16 cellular contexts compared by ENCODE assay signal in the genomic region with DNA sequence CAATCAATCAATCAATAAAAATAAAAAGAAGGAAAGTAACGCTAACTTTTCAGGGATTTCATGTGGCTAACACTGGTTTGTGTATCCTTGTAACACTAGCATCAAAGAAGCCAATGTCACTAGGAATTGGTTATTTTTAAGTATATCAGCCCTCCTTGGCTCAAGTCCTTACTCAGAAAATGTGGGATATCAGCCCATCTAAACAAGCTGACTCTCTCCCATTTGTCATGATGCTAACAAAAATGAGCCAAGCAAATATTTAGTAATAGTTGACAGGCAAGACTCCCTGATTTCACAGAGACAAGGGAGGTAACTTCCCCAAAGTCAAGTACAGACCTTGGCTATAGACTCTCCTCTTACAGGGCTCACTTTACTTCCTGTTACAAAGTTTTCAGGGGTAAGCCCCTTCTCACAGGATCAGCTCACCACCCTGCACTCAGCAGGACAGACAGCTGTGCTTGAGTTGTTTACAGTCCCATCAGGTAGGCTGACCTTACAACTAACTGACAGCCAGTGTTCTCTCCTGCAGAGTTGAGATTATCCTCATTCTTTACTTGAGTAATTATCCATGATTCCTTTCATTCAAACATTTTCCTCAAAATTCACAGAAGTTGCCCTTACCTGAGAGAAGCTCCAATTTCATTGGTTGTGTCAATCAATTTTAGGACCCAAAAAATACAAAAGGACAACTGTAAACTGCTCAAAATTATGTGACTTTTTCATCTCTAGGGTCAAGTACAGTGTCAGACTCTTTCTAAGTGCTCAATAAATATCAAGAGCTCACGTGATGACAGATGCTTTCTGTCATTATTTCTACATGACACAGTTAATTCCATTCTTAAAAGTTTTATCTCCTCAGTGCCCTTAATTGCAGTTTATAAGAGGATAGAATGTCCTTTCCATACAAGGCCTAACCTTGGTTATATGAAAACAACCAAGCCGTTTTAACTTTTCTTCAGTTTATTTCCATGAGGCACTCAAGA. TPM values are rescaled to one million over a fixed set of nuclear protein-coding genes. Genes with fewer than 3 reads are reported as not detected.
A peak's percentile ranks its signal among the peaks of the same experiment; 100 is the strongest.
DNase-seq lines count a peak whose midpoint lies in the region; ATAC-seq and TF ChIP-seq lines count a peak whose summit lies in the region.
"Had no signal": no experiment of that assay in that cellular context is flagged by ENCODE, and none has a peak within 500 bp of the region (broad histone marks: within the 10 kb centered on the region; RNA-seq: fewer than 3 reads in every experiment).

No MANE protein-coding gene starts in this region.

- H3K4me1 ChIP-seq in Panc1 (ENCODE audit: control insufficient read depth, insufficient read depth, low read length) (peaks cover 10% of the 10 kb centered on the region; the same call in 1 of the 2 replicates), mesendoderm (ENCODE audit: control insufficient read depth, low read depth, low read length) (no peaks in the 10 kb centered on the region)
- H3K4me1 ChIP-seq: Caco-2, Peyer's patch had no signal

- no peaks in the 10 kb centered on the region for H3K4me1 Mint-ChIP-seq in stimulated activated memory B cell treated with anti-CD40 and anti-IgM and Interleukin-4, amounts not matched to agents 10 μg/mL and 1 μg/mL and 100 μg/mL, for 72 hours
- H3K4me1 Mint-ChIP-seq: activated B cell treated with CpG ODN at 0.5 μM for 24 hours had no signal

- in situ Hi-C loops in Panc1 (cut with HindIII; ENCODE audit: low pct_unique_long_range_greater_than_20kb, low sequenced_read_pairs) = no loop called here

- CTCF ChIA-PET in Panc1 (lab: Charles Lee) = interaction anchor here (0.5 kb wide), 1 partner anchor 87 kb away, joined by 4 read pairs; no protein-coding TSS in a partner anchor

- H3K9me3 Mint-ChIP-seq in stimulated activated memory B cell treated with anti-CD40 and anti-IgM and Interleukin-4, amounts not matched to agents 10 μg/mL and 1 μg/mL and 100 μg/mL, for 72 hours = no peaks in the 10 kb centered on the region
- H3K9me3 Mint-ChIP-seq: activated T-helper 2 cell treated with anti-CD3 and anti-CD28 coated beads, Interferon-gamma antibody, Interleukin-2, Interleukin-4, amounts not matched to agents 10 μg/mL and 5 μg/mL and 100 μg/mL, durations not matched to agents 14 hours and 24 hours and 36 hours had no signal

- ATAC-seq in GM18909 (IDR thresholded peaks at IDR 0.05; ENCODE audit: poor library complexity, unreplicated experiment) (peak; percentile 80), HG03342 (IDR thresholded peaks at IDR 0.05; ENCODE audit: unreplicated experiment) (peak; percentile 81), Panc1 (peak; percentile 68)
- no peak for ATAC-seq in stimulated activated memory B cell treated with anti-CD40 and anti-IgM and Interleukin-4, amounts not matched to agents 10 μg/mL and 1 μg/mL and 100 μg/mL, for 72 hours

- no peaks in the 10 kb centered on the region for H3K79me2 ChIP-seq in mesendoderm (ENCODE audit: control insufficient read depth, insufficient read depth, low read length)

- H3K36me3 ChIP-seq in Panc1 (ENCODE audit: control insufficient read depth, insufficient read depth, low read length) (no peaks in the 10 kb centered on the region), mesendoderm (ENCODE audit: control insufficient read depth, insufficient read depth, low read length) (no peaks in the 10 kb centered on the region)
- H3K36me3 ChIP-seq: Peyer's patch had no signal

- no peak overlapping the region for H2BK5ac ChIP-seq in mesendoderm (ENCODE audit: low read length)

- no peak overlapping the region for H3K9ac ChIP-seq in mesendoderm (ENCODE audit: low read length)

- H3K79me1 ChIP-seq in mesendoderm (ENCODE audit: low read length) = no peaks in the 10 kb centered on the region

- no peak for TF ChIP-seq POLR2A in erythroblast (IDR thresholded peaks at IDR 0.05; ENCODE audit: low read length)

- no peak overlapping the region for H2BK120ac ChIP-seq in mesendoderm (ENCODE audit: low read depth, low read length)

- H3K36me3 Mint-ChIP-seq in stimulated activated memory B cell treated with anti-CD40 and anti-IgM and Interleukin-4, amounts not matched to agents 10 μg/mL and 1 μg/mL and 100 μg/mL, for 72 hours = no peaks in the 10 kb centered on the region

- no peak overlapping the region for H3K23ac ChIP-seq in mesendoderm (ENCODE audit: low read length)

- no peak overlapping the region for H3K4me3 Mint-ChIP-seq in stimulated activated memory B cell treated with anti-CD40 and anti-IgM and Interleukin-4, amounts not matched to agents 10 μg/mL and 1 μg/mL and 100 μg/mL, for 72 hours
- H3K4me3 Mint-ChIP-seq: activated B cell treated with CpG ODN at 0.5 μM for 24 hours had no signal

- intact Hi-C loops in Panc1 (cut with micrococcal nuclease; ENCODE audit: unreplicated experiment) = no loop called here

- no peaks in the 10 kb centered on the region for H3K27me3 Mint-ChIP-seq in stimulated activated memory B cell treated with anti-CD40 and anti-IgM and Interleukin-4, amounts not matched to agents 10 μg/mL and 1 μg/mL and 100 μg/mL, for 72 hours
- H3K27me3 Mint-ChIP-seq: activated B cell treated with CpG ODN at 0.5 μM for 24 hours had no signal

- H3K4me2 ChIP-seq in mesendoderm (ENCODE audit: low read length) = no peak overlapping the region

- no CpG with 5 or more reads among the region's 3 CpGs for WGBS in mesendoderm (ENCODE audit: extremely low coverage, insufficient coverage, low lambda C conversion rate)

- peak; percentile 4; the same call in 1 of the 2 replicates for TF ChIP-seq CTCF in Panc1 (IDR thresholded peaks at IDR 0.05)

- H3K27ac Mint-ChIP-seq in stimulated activated memory B cell treated with anti-CD40 and anti-IgM and Interleukin-4, amounts not matched to agents 10 μg/mL and 1 μg/mL and 100 μg/mL, for 72 hours = no peak overlapping the region
- H3K27ac Mint-ChIP-seq: activated B cell treated with CpG ODN at 0.5 μM for 24 hours; activated T-helper 2 cell treated with anti-CD3 and anti-CD28 coated beads, Interferon-gamma antibody, Interleukin-2, Interleukin-4, amounts not matched to agents 10 μg/mL and 5 μg/mL and 100 μg/mL, durations not matched to agents 14 hours and 24 hours and 36 hours had no signal

- H2BK15ac ChIP-seq in mesendoderm (replicated peaks; ENCODE audit: low read depth) = no peak overlapping the region

- peak overlapping the region; percentile 42; the same call in 1 of the 2 replicates for H3K27ac ChIP-seq in Panc1 (ENCODE audit: low read length)
- no peak overlapping the region for H3K27ac ChIP-seq in mesendoderm (ENCODE audit: low read depth, low read length)
- H3K27ac ChIP-seq: Peyer's patch had no signal

- no TSS peak for BruUV-seq in Panc1 (replicated peaks; lab: Mats Ljungman, UMichigan)

- H4K5ac ChIP-seq in mesendoderm (ENCODE audit: low read length) = no peak overlapping the region

- no peak overlapping the region for H3K18ac ChIP-seq in mesendoderm (ENCODE audit: low read length)

- DNase-seq in Panc1 (ENCODE audit: low read depth, low spot score) = no peak
- peak; percentile 32 for DNase-seq in mesendoderm
- DNase-seq in GM19238 (ENCODE audit: insufficient read length, low spot score) = no peak
- no peak for DNase-seq in T1000 (lab: John Stamatoyannopoulos, UW)
- DNase-seq in erythroblast (lab: John Stamatoyannopoulos, UW) = no peak
- DNase-seq: activated B cell treated with CpG ODN at 0.5 μM for 24 hours, Caco-2, mesenchymal stem cell, NCI-H1694 treated with DMSO at 0.1 percent for 48 hours, Peyer's patch, trophoblast cell had no signal

- H2AK5ac ChIP-seq in mesendoderm (ENCODE audit: low read length) = no peak overlapping the region

- no peaks in the 10 kb centered on the region for H3K9me3 ChIP-seq in Panc1 (ENCODE audit: control insufficient read depth, insufficient read depth, low read depth, low read length)
- H3K9me3 ChIP-seq: Caco-2, Peyer's patch had no signal

- H3K56ac ChIP-seq in mesendoderm (ENCODE audit: low read length) = no peak overlapping the region

- no peak overlapping the region for H4K8ac ChIP-seq in mesendoderm (ENCODE audit: low read depth, low read length)

- H3K4me3 ChIP-seq in Panc1 (ENCODE audit: low read depth in 2 of 2, low read length in 2 of 2) = no peak overlapping the region
- H3K4me3 ChIP-seq in mesendoderm (ENCODE audit: low read length) = no peak overlapping the region
- H3K4me3 ChIP-seq: Peyer's patch had no signal

- H3K27me3 ChIP-seq in Panc1 (ENCODE audit: control insufficient read depth, insufficient read depth, low read length) = no peaks in the 10 kb centered on the region
- H3K27me3 ChIP-seq in mesendoderm (ENCODE audit: insufficient read depth, low read length, poor library complexity) = no peaks in the 10 kb centered on the region
- H3K27me3 ChIP-seq: Peyer's patch had no signal

- POLR2A ChIA-PET in Panc1 (lab: Charles Lee) = interaction anchor here (0.7 kb wide), 1 partner anchor 1192 kb away, joined by 4 read pairs; no protein-coding TSS in a partner anchor

- no peak overlapping the region for H3K4ac ChIP-seq in mesendoderm (ENCODE audit: low read depth, low read length)

RNA-seq across cellular contexts. Expression of gene BMP5, which starts 38.1 kb away (rescaled TPM):
- total RNA-seq in Panc1 (2021; ENCODE audit: unreplicated experiment) = 17.7 TPM
- 7.9 TPM for polyA plus RNA-seq in Panc1 (2012; ENCODE audit: insufficient read length)
- polyA plus RNA-seq in mesendoderm (2013, experiment 1 of 2) = 0.01 TPM
- 0.04 TPM for polyA plus RNA-seq in mesendoderm (2013, experiment 2 of 2)
- total RNA-seq: activated B cell treated with CpG ODN at 0.5 μM for 24 hours; activated T-helper 2 cell treated with anti-CD3 and anti-CD28 coated beads, Interferon-gamma antibody, Interleukin-2, Interleukin-4, amounts not matched to agents 10 μg/mL and 5 μg/mL and 100 μg/mL, durations not matched to agents 14 hours and 24 hours and 36 hours; glomerular endothelial cell had no signal
